In the genomic region with DNA sequence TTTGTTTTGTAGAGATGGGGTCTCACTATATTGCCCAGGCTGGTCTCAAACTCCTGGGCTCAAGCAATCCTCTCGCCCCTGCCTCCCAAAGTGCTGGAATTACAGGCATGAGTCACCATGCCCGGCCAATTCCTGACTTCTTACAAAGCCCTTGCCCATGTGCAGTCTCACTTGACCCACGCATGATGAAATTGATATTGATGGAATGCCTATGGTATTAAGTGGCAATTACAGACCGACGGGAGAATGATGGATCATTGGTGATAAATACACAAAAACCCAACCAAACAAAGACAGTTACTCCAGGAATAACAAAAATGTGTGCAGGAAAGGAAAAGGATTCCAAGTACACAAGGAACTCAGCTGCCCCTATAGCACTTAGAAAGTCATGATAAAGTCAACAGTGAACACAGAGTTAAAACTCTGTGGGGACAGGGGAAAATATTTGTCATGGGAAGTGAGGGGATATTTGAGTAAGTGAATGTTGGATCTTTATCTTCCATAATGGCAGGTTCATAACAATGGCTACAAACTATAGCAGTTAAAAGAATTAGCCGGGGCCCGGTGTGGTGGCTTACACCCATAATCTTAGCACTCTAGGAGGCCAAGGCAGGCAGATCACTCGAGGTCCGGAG, we compare ENCODE assay signal across 19 cellular contexts. TPM values are rescaled to one million over a fixed set of nuclear protein-coding genes. Genes with fewer than 3 reads are reported as not detected.
A peak's percentile ranks its signal among the peaks of the same experiment; 100 is the strongest.
DNase-seq lines count a peak whose midpoint lies in the region; ATAC-seq, FAIRE-seq and TF ChIP-seq lines count a peak whose summit lies in the region.
"Had no signal": no experiment of that assay in that cellular context is flagged by ENCODE, and none has a peak within 500 bp of the region (broad histone marks: within the 10 kb centered on the region; RNA-seq: fewer than 3 reads in every experiment).

No MANE protein-coding gene starts in this region.

- H3K36me3 ChIP-seq in cardiac muscle cell: no peaks in the 10 kb centered on the region
- no peaks in the 10 kb centered on the region for H3K36me3 ChIP-seq in right atrium auricular region
- no peaks in the 10 kb centered on the region for H3K36me3 ChIP-seq in ascending aorta
- H3K36me3 ChIP-seq in prostate gland: no peaks in the 10 kb centered on the region
- H3K36me3 ChIP-seq: transverse colon had no signal

- H3K27ac ChIP-seq in cardiac muscle cell (peak overlapping the region; percentile 43), right atrium auricular region (no peak overlapping the region), ascending aorta (peak overlapping the region; percentile 94 to 97), prostate gland (no peak overlapping the region)
- H3K27ac ChIP-seq: KMS-11, transverse colon had no signal

- no peak for FAIRE-seq in D721Med (lab: Jason Lieb, UNC)
- FAIRE-seq: A204.1, GM18507 had no signal

- H3K9me3 ChIP-seq in cardiac muscle cell (ENCODE audit: low read depth): no peaks in the 10 kb centered on the region
- no peaks in the 10 kb centered on the region for H3K9me3 ChIP-seq in right atrium auricular region
- no peaks in the 10 kb centered on the region for H3K9me3 ChIP-seq in ascending aorta
- no peaks in the 10 kb centered on the region for H3K9me3 ChIP-seq in prostate gland
- H3K9me3 ChIP-seq: transverse colon had no signal

- peaks cover 22% of the 10 kb centered on the region for H3K4me1 ChIP-seq in cardiac muscle cell (ENCODE audit: low read depth)
- H3K4me1 ChIP-seq in right atrium auricular region: peaks cover 0 to 16% of the 10 kb centered on the region in 2 donors
- peaks cover 9 to 38% of the 10 kb centered on the region in 2 donors for H3K4me1 ChIP-seq in ascending aorta
- no peaks in the 10 kb centered on the region for H3K4me1 ChIP-seq in prostate gland (replicated peaks)

- DNase-seq in cardiac muscle cell (ENCODE audit: low read depth in 1 of 2, low spot score in 1 of 2) (peak in 1 of 2 donors; percentile 38), right atrium auricular region (ENCODE audit: low spot score) (no peak), ascending aorta (ENCODE audit: low spot score in 2 of 2) (peak in 1 of 2 donors; percentile 83), foreskin fibroblast (peak; percentile 90 to 93), prostate gland (ENCODE audit: low spot score) (no peak), D721Med (ENCODE audit: insufficient read length, low spot score) (no peak)
- DNase-seq in activated naive CD8-positive, alpha-beta T cell treated with anti-CD3 and anti-CD28 coated beads for 36 hours: no peak
- DNase-seq: activated CD4-positive, alpha-beta T cell treated with anti-CD3 and anti-CD28 coated beads, Interleukin-2, amount 50 U/mL, for 1 hour; DND-41; NCI-H2171 treated with DMSO at 0.1 percent for 48 hours; nephron progenitor cell; stimulated activated CD4-positive, alpha-beta T cell treated with anti-CD3 and anti-CD28 coated beads, Interleukin-12 subunit alpha, Interleukin-12 subunit beta, amount 100 ng/mL, for 4 hours; T-cell; transverse colon had no signal

- H3K4me1 Mint-ChIP-seq in activated naive CD8-positive, alpha-beta T cell treated with anti-CD3 and anti-CD28 coated beads for 36 hours: peaks cover 6% of the 10 kb centered on the region

- ATAC-seq in GM18498 (IDR thresholded peaks at IDR 0.05; ENCODE audit: unreplicated experiment): no peak
- ATAC-seq: T-cell had no signal

- H3K27me3 ChIP-seq in cardiac muscle cell (no peaks in the 10 kb centered on the region), right atrium auricular region (no peaks in the 10 kb centered on the region), ascending aorta (no peaks in the 10 kb centered on the region), prostate gland (replicated peaks; ENCODE audit: insufficient read depth) (no peaks in the 10 kb centered on the region)
- H3K27me3 ChIP-seq: transverse colon had no signal

- TF ChIP-seq POLR2A in prostate gland (IDR thresholded peaks at IDR 0.05): no peak

- H3K4me3 ChIP-seq in cardiac muscle cell (no peak overlapping the region), right atrium auricular region (no peak overlapping the region), ascending aorta (no peak overlapping the region), foreskin fibroblast (ENCODE audit: low read depth in 1 of 2, low read length in 2 of 2) (no peak overlapping the region), prostate gland (no peak overlapping the region)
- H3K4me3 ChIP-seq: transverse colon had no signal

- 75% methylated on average over 9 of the region's 9 CpGs for whole genome bisulfite sequencing in prostate gland

- no peak overlapping the region for H3K27ac Mint-ChIP-seq in activated naive CD8-positive, alpha-beta T cell treated with anti-CD3 and anti-CD28 coated beads for 36 hours
- H3K27ac Mint-ChIP-seq: nephron progenitor cell, T-cell had no signal

- intact Hi-C loops in ascending aorta (cut with DNase I): loop anchor here (10.0 kb wide), 1 partner anchor 248 kb away; no protein-coding TSS in a partner anchor
- intact Hi-C loops in prostate gland (cut with DNase I): no loop called here

- peaks cover 3% of the 10 kb centered on the region for H3K27me3 Mint-ChIP-seq in activated naive CD8-positive, alpha-beta T cell treated with anti-CD3 and anti-CD28 coated beads for 36 hours

- no peak for TF ChIP-seq CTCF in cardiac muscle cell (IDR thresholded peaks at IDR 0.05; ENCODE audit: low read depth, low read length)
- TF ChIP-seq CTCF in right atrium auricular region (IDR thresholded peaks at IDR 0.05): no peak
- no peak for TF ChIP-seq CTCF in ascending aorta (IDR thresholded peaks at IDR 0.05)
- no peak for TF ChIP-seq CTCF in foreskin fibroblast (IDR thresholded peaks at IDR 0.05; ENCODE audit: low read depth, low read length)
- TF ChIP-seq CTCF in prostate gland (IDR thresholded peaks at IDR 0.05): no peak
- no peak for TF ChIP-seq CTCF in D721Med (IDR thresholded peaks at IDR 0.05; ENCODE audit: insufficient read depth, missing control alignments)

- H3K36me3 Mint-ChIP-seq in activated naive CD8-positive, alpha-beta T cell treated with anti-CD3 and anti-CD28 coated beads for 36 hours: no peaks in the 10 kb centered on the region

- no peak overlapping the region for H3K4me3 Mint-ChIP-seq in activated naive CD8-positive, alpha-beta T cell treated with anti-CD3 and anti-CD28 coated beads for 36 hours
- H3K4me3 Mint-ChIP-seq: nephron progenitor cell, T-cell had no signal

- H3K9me3 Mint-ChIP-seq in activated naive CD8-positive, alpha-beta T cell treated with anti-CD3 and anti-CD28 coated beads for 36 hours: no peaks in the 10 kb centered on the region
- H3K9me3 Mint-ChIP-seq: T-cell had no signal

RNA-seq across cellular contexts. Expression of a gene that starts 21.6 kb away (rescaled TPM):
- 32.3 and 34.6 TPM in 2 replicates for total RNA-seq in cardiac muscle cell
- polyA plus RNA-seq in cardiac muscle cell: 19.2 and 21.2 TPM in 2 replicates
- 10 to 100 TPM; 12.2 to 13.6 TPM for total RNA-seq in right atrium auricular region
- 47.5 TPM for total RNA-seq in ascending aorta
- 1 to 10 TPM; 1.4 to 1.9 TPM for total RNA-seq in activated naive CD8-positive, alpha-beta T cell treated with anti-CD3 and anti-CD28 coated beads for 36 hours
- 10 to 100 TPM in 1 of 2 donors, 1 to 10 TPM in 1; 9.8 to 40.8 TPM for total RNA-seq in prostate gland

RNA-seq across cellular contexts. Expression of a gene that starts 54.9 kb away (rescaled TPM):
- total RNA-seq in cardiac muscle cell (not detected in 2 replicates), right atrium auricular region (1 to 10 TPM in 1 of 2 donors, under 1 TPM in 1; 0.93 to 3.3 TPM), ascending aorta (not detected), prostate gland (not detected)
- not detected in 2 replicates for polyA plus RNA-seq in cardiac muscle cell
- not detected for total RNA-seq in activated naive CD8-positive, alpha-beta T cell treated with anti-CD3 and anti-CD28 coated beads for 36 hours
- total RNA-seq: cerebellum, T-cell, transverse colon had no signal

Comparison
In these comparisons a context has a peak if more than half of its experiments do, and no peak if none do; other contexts are left out.
1. H3K27ac ChIP-seq: peak in cardiac muscle cell (single experiment) and ascending aorta (2 of 2); none in right atrium auricular region (0 of 2) and prostate gland (0 of 2).
2. DNase-seq: peak in foreskin fibroblast (2 of 2); none in right atrium auricular region (single experiment), activated naive CD8-positive, alpha-beta T cell treated with anti-CD3 and anti-CD28 coated beads for 36 hours (single experiment), prostate gland (single experiment) and D721Med (single experiment).